ENCODE assay signal across 8 cellular contexts in genomic region chr9:16726718-16727451, GRCh38.
DNase-seq lines count a peak whose midpoint lies in the region; ATAC-seq, FAIRE-seq and TF ChIP-seq lines count a peak whose summit lies in the region.

No MANE protein-coding gene starts in this region.

- peak overlapping the region; percentile 60 for H3K27ac ChIP-seq in HUES6 (ENCODE audit: low read depth, low read length)

- TF ChIP-seq POLR2A in GM12891 (IDR thresholded peaks at IDR 0.05; ENCODE audit: low read depth, low read length) = no peak

- H3K4me1 Mint-ChIP-seq in nephron progenitor cell = peaks cover 46% of the 10 kb centered on the region

- H3K9me3 Mint-ChIP-seq in nephron progenitor cell = no peaks in the 10 kb centered on the region

- no peaks in the 10 kb centered on the region for H3K9me3 ChIP-seq in HUES6 (ENCODE audit: control insufficient read depth, insufficient read depth, low read depth, low read length)

- peak overlapping the region; percentile 78 for H3K4me3 Mint-ChIP-seq in nephron progenitor cell

- H3K9ac ChIP-seq in HUES6 (ENCODE audit: low read length) = peak overlapping the region; percentile 85

- peaks cover 7% of the 10 kb centered on the region for H3K27me3 Mint-ChIP-seq in nephron progenitor cell (ENCODE audit: low read depth, poor library complexity)

- DNase-seq in C1 segment of cervical spinal cord (lab: John Stamatoyannopoulos, UW) (peak in 9 of 14 donors; percentile 20 to 60 (median 36)), UCSD-AML1 (lab: John Stamatoyannopoulos, UW; ENCODE audit: unreplicated experiment) (peak; percentile 22), foreskin melanocyte (peak; percentile 71), nephron progenitor cell (peak; percentile 85), NOMO-1 treated with dmso at 0.1 percent for 144 hours (lab: John Stamatoyannopoulos, UW; ENCODE audit: unreplicated experiment) (no peak), GM12891 (ENCODE audit: insufficient read length, low spot score) (no peak)

- peak overlapping the region; percentile 80 for H3K27ac Mint-ChIP-seq in nephron progenitor cell

- peaks cover 47% of the 10 kb centered on the region for H3K4me1 ChIP-seq in HUES6 (ENCODE audit: control insufficient read depth, insufficient read depth, low read length)

- no peak for TF ChIP-seq CTCF in nephron progenitor cell (IDR thresholded peaks at IDR 0.05)

- H3K36me3 ChIP-seq in HUES6 (ENCODE audit: control insufficient read depth, insufficient read depth, low read length) = no peaks in the 10 kb centered on the region

- ATAC-seq in GM21528 (IDR thresholded peaks at IDR 0.05; ENCODE audit: low FRiP score, unreplicated experiment) = no peak

- peaks cover 17% of the 10 kb centered on the region; the same call in 1 of the 2 replicates for H3K27me3 ChIP-seq in HUES6 (ENCODE audit: control insufficient read depth, insufficient read depth, low read length)

- peak overlapping the region; percentile 79 for H3K4me3 ChIP-seq in HUES6 (ENCODE audit: low read depth, low read length)

- no peaks in the 10 kb centered on the region for H3K36me3 Mint-ChIP-seq in nephron progenitor cell (ENCODE audit: low read depth)

- no peak for FAIRE-seq in GM12891 (lab: Jason Lieb, UNC)

TF ChIP-seq in GM12891, 5 proteins besides CTCF, POLR2A, EP300 and RAD21:
- TF ChIP-seq SPI1 (IDR thresholded peaks at IDR 0.05; ENCODE audit: low read depth, low read length) (no peak), PAX5 (IDR thresholded peaks at IDR 0.05; ENCODE audit: insufficient read depth, low read length, severe bottlenecking) (no peak), POU2F2 (IDR thresholded peaks at IDR 0.05; ENCODE audit: low read depth, low read length) (no peak), POLR2AphosphoS5 (IDR thresholded peaks at IDR 0.05; ENCODE audit: low read depth, low read length) (no peak), TAF1 (IDR thresholded peaks at IDR 0.05; ENCODE audit: low read depth, low read length) (no peak)

Comparison
In these comparisons a context has a peak if more than half of its experiments do, and no peak if none do; other contexts are left out.
1. DNase-seq: peak in C1 segment of cervical spinal cord (9 of 14), UCSD-AML1 (single experiment), foreskin melanocyte (single experiment) and nephron progenitor cell (single experiment); none in NOMO-1 treated with dmso at 0.1 percent for 144 hours (single experiment) and GM12891 (single experiment).